Comparison of ENCODE assay signal across 8 cellular contexts in genomic region chr14:50320279-50320678, GRCh38. TPM values are rescaled to one million over a fixed set of nuclear protein-coding genes. Genes with fewer than 3 reads are reported as not detected.
DNase-seq lines count a peak whose midpoint lies in the region; ATAC-seq, FAIRE-seq and TF ChIP-seq lines count a peak whose summit lies in the region.

No MANE protein-coding gene starts in this region.

- H3K36me3 Mint-ChIP-seq in CD8-positive, alpha-beta memory T cell = peaks cover 0 to 29% (median 5%) of the 10 kb centered on the region in 3 donors

- CTCF ChIA-PET in endothelial cell of umbilical vein (lab: Charles Lee) = interaction anchor here (0.6 to 4.1 kb wide), 46 partner anchors 9 to 540 kb away, joined by 3 to 44 read pairs (median 4); partner anchors contain the start of genes CDKL1, DMAC2L, L2HGDH and MAP4K5
- CTCF ChIA-PET in CD8-positive, alpha-beta memory T cell (lab: Charles Lee) = interaction anchor here (0.7 to 3.3 kb wide), 20 partner anchors 9 to 686 kb away, joined by 3 to 39 read pairs (median 4); partner anchors contain the start of genes ATL1, CDKL1, DMAC2L and L2HGDH

- H3K27ac ChIP-seq in endothelial cell of umbilical vein (ENCODE audit: insufficient read depth, low read depth, low read length) (peak overlapping the region; percentile 8), gastrocnemius medialis (peak overlapping the region; percentile 52 to 72 (median 63))
- no peak overlapping the region for H3K27ac ChIP-seq in CD8-positive, alpha-beta memory T cell (ENCODE audit: low read depth, low read length)

- H3K79me2 ChIP-seq in endothelial cell of umbilical vein (ENCODE audit: control insufficient read depth, insufficient read depth, low read length) = peaks cover 7% of the 10 kb centered on the region

- peaks cover 9 to 41% (median 27%) of the 10 kb centered on the region in 3 donors for H3K4me1 Mint-ChIP-seq in CD8-positive, alpha-beta memory T cell

- in situ Hi-C loops in gastrocnemius medialis (cut with MboI; ENCODE audit: low sequenced_read_pairs in 4 of 4) = loop anchor here (5.0 to 25.0 kb wide), 5 partner anchors 205 to 467 kb away; partner anchors contain the start of gene MAP4K5 (in 1 of the 4)

- no peak overlapping the region for H3K27ac Mint-ChIP-seq in CD8-positive, alpha-beta memory T cell

- no peak for FAIRE-seq in endothelial cell of umbilical vein (lab: Jason Lieb, UNC)

- H3K9ac ChIP-seq in endothelial cell of umbilical vein (replicated peaks; ENCODE audit: extremely low read depth, insufficient read depth, low read length) = no peak overlapping the region

- POLR2A ChIA-PET in endothelial cell of umbilical vein (lab: Charles Lee) = interaction anchor here (1.0 kb wide), 1 partner anchor 8 kb away, joined by 3 read pairs; the partner anchor contains the start of genes DMAC2L and L2HGDH
- POLR2A ChIA-PET in CD8-positive, alpha-beta memory T cell (lab: Charles Lee) = interaction anchor here (1.2 to 1.4 kb wide), 2 partner anchors 8 to 211 kb away, joined by 3 to 18 read pairs; partner anchors contain the start of genes DMAC2L and L2HGDH

- DNase-seq in endothelial cell of umbilical vein (ENCODE audit: low read depth, low spot score) (no peak), gastrocnemius medialis (no peak), NOMO-1 (lab: John Stamatoyannopoulos, UW; ENCODE audit: unreplicated experiment in 2 of 2) (no peak), OCI-M2 (lab: John Stamatoyannopoulos, UW; ENCODE audit: unreplicated experiment) (no peak)
- no peak for DNase-seq in CD8-positive, alpha-beta memory T cell

- H3K27me3 ChIP-seq in endothelial cell of umbilical vein (ENCODE audit: control insufficient read depth in 2 of 2, insufficient read depth in 2 of 2, low read length in 2 of 2) (no peaks in the 10 kb centered on the region), gastrocnemius medialis (no peaks in the 10 kb centered on the region)
- H3K27me3 ChIP-seq in CD8-positive, alpha-beta memory T cell (ENCODE audit: insufficient read depth, low read length, poor library complexity, severe bottlenecking) = no peaks in the 10 kb centered on the region

- H3K36me3 ChIP-seq in endothelial cell of umbilical vein (ENCODE audit: control insufficient read depth in 2 of 2, extremely low read depth in 1 of 2, insufficient read depth in 2 of 2, low read length in 2 of 2) (peaks cover 0 to 3% of the 10 kb centered on the region in 2 experiments), gastrocnemius medialis (peaks cover 0 to 15% of the 10 kb centered on the region in 2 donors)
- peaks cover 10% of the 10 kb centered on the region for H3K36me3 ChIP-seq in CD8-positive, alpha-beta memory T cell (ENCODE audit: insufficient read depth, low read length)

- peak; percentile 44 for ATAC-seq in GM19025 (IDR thresholded peaks at IDR 0.05; ENCODE audit: low read depth, unreplicated experiment)
- ATAC-seq in HG03439 (IDR thresholded peaks at IDR 0.05; ENCODE audit: unreplicated experiment) = peak; percentile 30
- ATAC-seq in gastrocnemius medialis = peak; percentile 26 to 61
- no peak for ATAC-seq in GM19395 (IDR thresholded peaks at IDR 0.05; ENCODE audit: unreplicated experiment)

- no peaks in the 10 kb centered on the region for H4K20me1 ChIP-seq in endothelial cell of umbilical vein (replicated peaks; ENCODE audit: control insufficient read depth, extremely low read depth, insufficient read depth, low read length)

- H3K27me3 Mint-ChIP-seq in CD8-positive, alpha-beta memory T cell = peaks cover 0 to 2% of the 10 kb centered on the region in 2 donors

- no peak overlapping the region for H3K4me2 ChIP-seq in endothelial cell of umbilical vein (ENCODE audit: insufficient read depth, low read length)

- no peak overlapping the region for H2AFZ ChIP-seq in endothelial cell of umbilical vein (ENCODE audit: low read depth, low read length)

- no peak overlapping the region for H3K4me3 ChIP-seq in endothelial cell of umbilical vein (replicated peaks in 1 of 3; ENCODE audit: insufficient read depth in 1 of 3, low read depth in 1 of 3, low read length in 3 of 3)
- H3K4me3 ChIP-seq in gastrocnemius medialis = no peak overlapping the region
- H3K4me3 ChIP-seq in CD8-positive, alpha-beta memory T cell (ENCODE audit: low read length) = no peak overlapping the region

- TF ChIP-seq POLR2A in endothelial cell of umbilical vein (IDR thresholded peaks at IDR 0.05; ENCODE audit: low read depth, low read length) (no peak), gastrocnemius medialis (IDR thresholded peaks at IDR 0.05) (no peak)

- H3K9me3 ChIP-seq in endothelial cell of umbilical vein (replicated peaks; ENCODE audit: control insufficient read depth, insufficient read depth, low read length) = no peaks in the 10 kb centered on the region
- no peaks in the 10 kb centered on the region for H3K9me3 ChIP-seq in gastrocnemius medialis
- no peaks in the 10 kb centered on the region for H3K9me3 ChIP-seq in CD8-positive, alpha-beta memory T cell (ENCODE audit: low read length)

- intact Hi-C loops in endothelial cell of umbilical vein (cut with micrococcal nuclease) = loop anchor here (2.0 to 5.0 kb wide), 2 partner anchors 17 to 452 kb away; no protein-coding TSS in a partner anchor
- intact Hi-C loops in gastrocnemius medialis (cut with DNase I; ENCODE audit: low total_unique reads) = loop anchor here (2.0 kb wide), 1 partner anchor 77 kb away; the partner anchor contains the start of gene CDKL1

- H3K4me3 Mint-ChIP-seq in CD8-positive, alpha-beta memory T cell = no peak overlapping the region

- no peaks in the 10 kb centered on the region for H3K9me3 Mint-ChIP-seq in CD8-positive, alpha-beta memory T cell

- no TSS peak for BruUV-seq in endothelial cell of umbilical vein (replicated peaks; lab: Mats Ljungman, UMichigan)

- TF ChIP-seq CTCF in endothelial cell of umbilical vein (IDR thresholded peaks at IDR 0.05; ENCODE audit: extremely low read depth in 1 of 2, insufficient read depth in 1 of 2, low read depth in 1 of 2, low read length in 2 of 2) (no peak), gastrocnemius medialis (IDR thresholded peaks at IDR 0.05 in 4 of 5, conservative IDR thresholded peaks at IDR 0.05 in 1 of 5) (no peak)

- no peaks in the 10 kb centered on the region for H3K9me1 ChIP-seq in endothelial cell of umbilical vein (replicated peaks; ENCODE audit: control insufficient read depth, extremely low read depth, insufficient read depth, low read length)

- dilution Hi-C loops in endothelial cell of umbilical vein (cut with MboI; ENCODE audit: extremely low pct_ligation_motif_present, low sequenced_read_pairs) = no loop called here

- H3K4me1 ChIP-seq in endothelial cell of umbilical vein (ENCODE audit: control insufficient read depth, extremely low read depth, insufficient read depth, low read length) = peaks cover 8% of the 10 kb centered on the region
- H3K4me1 ChIP-seq in gastrocnemius medialis = peaks cover 16 to 23% of the 10 kb centered on the region in 2 donors
- peaks cover 9% of the 10 kb centered on the region for H3K4me1 ChIP-seq in CD8-positive, alpha-beta memory T cell (ENCODE audit: insufficient read depth, low read length)

TF ChIP-seq in endothelial cell of umbilical vein, 7 proteins besides CTCF, POLR2A, EP300 and RAD21:
- TF ChIP-seq MYC (IDR thresholded peaks at IDR 0.05; ENCODE audit: low read depth, low read length) (no peak), FOS (IDR thresholded peaks at IDR 0.05; ENCODE audit: borderline replicate concordance, insufficient read depth, low read length) (no peak), POLR2AphosphoS5 (IDR thresholded peaks at IDR 0.05; ENCODE audit: insufficient read depth, low read depth, low read length) (no peak), EZH2 (IDR thresholded peaks at IDR 0.05; ENCODE audit: borderline replicate concordance, low read depth, low read length, severe bottlenecking) (no peak), JUN (IDR thresholded peaks at IDR 0.05; ENCODE audit: borderline replicate concordance, insufficient read depth, insufficient read length, low read depth) (no peak), GATA2 (IDR thresholded peaks at IDR 0.05; ENCODE audit: insufficient read depth, insufficient read length, low read depth, low read length) (no peak)
- TF ChIP-seq, protein P1, sequence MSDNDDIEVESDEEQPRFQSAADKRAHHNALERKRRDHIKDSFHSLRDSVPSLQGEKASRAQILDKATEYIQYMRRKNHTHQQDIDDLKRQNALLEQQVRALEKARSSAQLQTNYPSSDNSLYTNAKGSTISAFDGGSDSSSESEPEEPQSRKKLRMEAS (IDR thresholded peaks at IDR 0.05; ENCODE audit: insufficient read depth, insufficient read length) = no peak

RNA-seq across cellular contexts. Expression of gene DMAC2L, which starts 8.2 kb away (rescaled TPM):
- total RNA-seq in endothelial cell of umbilical vein (7.9 and 13.9 TPM in 2 replicates), gastrocnemius medialis (10 to 100 TPM; 18.6 to 42.2 (median 24.6) TPM)
- polyA plus RNA-seq in endothelial cell of umbilical vein = 16.1 and 19.2 TPM in 2 replicates
- polyA plus RNA-seq in endothelial cell of umbilical vein (2011; cell fraction: cytosol; rRNA removed) = 15.7 and 15.9 TPM in 2 replicates
- 11.9 and 15.9 TPM in 2 replicates for polyA plus RNA-seq in endothelial cell of umbilical vein (2011; cell fraction: nucleus; rRNA removed)
- 9.0 and 9.6 TPM in 2 replicates for polyA plus RNA-seq in endothelial cell of umbilical vein (2012)
- 8.3 and 15.5 TPM in 2 replicates for polyA minus RNA-seq in endothelial cell of umbilical vein
- 6.1 TPM for polyA minus RNA-seq in endothelial cell of umbilical vein (2011; cell fraction: cytosol; rRNA and poly(A)+ RNA removed)
- 10.9 and 17.3 TPM in 2 replicates for polyA minus RNA-seq in endothelial cell of umbilical vein (2011; cell fraction: nucleus; rRNA and poly(A)+ RNA removed)
- total RNA-seq in CD8-positive, alpha-beta memory T cell = 10 to 100 TPM; 14.3 to 14.7 TPM
- polyA plus RNA-seq in CD8-positive, alpha-beta memory T cell = 17.9 TPM

RNA-seq across cellular contexts. Expression of gene L2HGDH, which starts 8.2 kb away (rescaled TPM):
- total RNA-seq in endothelial cell of umbilical vein (5.3 and 5.4 TPM in 2 replicates), gastrocnemius medialis (10 to 100 TPM in 2 of 4 donors, 1 to 10 TPM in 2; 8.6 to 13.4 (median 10.9) TPM)
- polyA plus RNA-seq in endothelial cell of umbilical vein = 2.1 and 2.5 TPM in 2 replicates
- polyA plus RNA-seq in endothelial cell of umbilical vein (2011; cell fraction: cytosol; rRNA removed) = 2.5 TPM in 2 replicates
- 2.1 and 2.6 TPM in 2 replicates for polyA plus RNA-seq in endothelial cell of umbilical vein (2011; cell fraction: nucleus; rRNA removed)
- polyA plus RNA-seq in endothelial cell of umbilical vein (2012) = 3.6 and 4.0 TPM in 2 replicates
- 2.1 and 2.4 TPM in 2 replicates for polyA minus RNA-seq in endothelial cell of umbilical vein
- 11.7 TPM for polyA minus RNA-seq in endothelial cell of umbilical vein (2011; cell fraction: cytosol; rRNA and poly(A)+ RNA removed)
- polyA minus RNA-seq in endothelial cell of umbilical vein (2011; cell fraction: nucleus; rRNA and poly(A)+ RNA removed) = 4.0 and 4.7 TPM in 2 replicates
- total RNA-seq in CD8-positive, alpha-beta memory T cell = 10 to 100 TPM; 19.7 to 20.0 TPM
- polyA plus RNA-seq in CD8-positive, alpha-beta memory T cell = 3.6 TPM
